ENCODE assay signal across 31 cellular contexts in genomic region chr16:64544859-64545258, GRCh38.
"Had no signal": no experiment of that assay in that cellular context is flagged by ENCODE, and none has a peak within 500 bp of the region (broad histone marks: within the 10 kb centered on the region; RNA-seq: fewer than 3 reads in every experiment).

No MANE protein-coding gene starts in this region.

- H3K27me3 ChIP-seq: adrenal gland, body of pancreas, brain microvascular endothelial cell, breast epithelium had no signal

- H3K27ac ChIP-seq: adrenal gland, body of pancreas, brain microvascular endothelial cell, breast epithelium, VCaP had no signal

- ATAC-seq: activated CD8-positive, alpha-beta T cell treated with anti-CD3 and anti-CD28 coated beads for 36 hours; activated naive CD4-positive, alpha-beta T cell treated with anti-CD3 and anti-CD28 coated beads, Interleukin-2, amount 50 U/mL, for 72 hours; activated T-cell treated with anti-CD3 and anti-CD28 coated beads, Interleukin-2, amount 50 U/mL, for 4 hours; activated T-cell treated with anti-CD3 and anti-CD28 coated beads, Interleukin-2, amount 50 U/mL, for 72 hours; activated T-helper 17 cell treated with anti-CD3 and anti-CD28 coated beads, Interleukin-2, amount 50 U/mL, for 72 hours; body of pancreas; T-helper 17 cell had no signal

- H3K36me3 ChIP-seq: adrenal gland, brain microvascular endothelial cell, breast epithelium had no signal

- H3K4me3 ChIP-seq: adrenal gland, body of pancreas, breast epithelium had no signal

- DNase-seq: activated B cell treated with CpG ODN at 0.5 μM for 24 hours; activated CD4-positive, alpha-beta memory T cell treated with anti-CD3 and anti-CD28 coated beads for 36 hours; activated CD4-positive, alpha-beta T cell treated with anti-CD3 and anti-CD28 coated beads for 4 hours; activated CD4-positive, alpha-beta T cell treated with anti-CD3 and anti-CD28 coated beads, Interleukin-2, amount 10 ng/mL, durations not matched to agents 24 days and 14 days; activated CD4-positive, alpha-beta T cell treated with anti-CD3 and anti-CD28 coated beads, Interleukin-2, amount 50 U/mL, for 1 hour; activated CD4-positive, alpha-beta T cell treated with anti-CD3 and anti-CD28 coated beads, Interleukin-2, amount 50 U/mL, for 4 hours; activated CD4-positive, CD25-positive, alpha-beta regulatory T cell treated with anti-CD3 and anti-CD28 coated beads, Interleukin-2, amount 50 U/mL, for 72 hours; activated CD8-positive, alpha-beta memory T cell treated with anti-CD3 and anti-CD28 coated beads, Interleukin-2, amount 50 U/mL, for 4 hours; activated CD8-positive, alpha-beta T cell treated with anti-CD3 and anti-CD28 coated beads for 36 hours; activated effector memory CD4-positive, alpha-beta T cell treated with anti-CD3 and anti-CD28 coated beads, Interleukin-2, amount 50 U/mL, for 16 hours; activated gamma-delta T cell treated with Interleukin-2 at 50 U/mL for 16 hours; activated naive CD4-positive, alpha-beta T cell; activated naive CD4-positive, alpha-beta T cell treated with anti-CD3 and anti-CD28 coated beads for 36 hours; activated naive CD4-positive, alpha-beta T cell treated with anti-CD3 and anti-CD28 coated beads, Interleukin-2, amount 50 U/mL, for 16 hours; activated naive CD8-positive, alpha-beta T cell treated with anti-CD3 and anti-CD28 coated beads for 36 hours; activated T-cell treated with anti-CD3 and anti-CD28 coated beads for 4 hours; activated T-cell treated with anti-CD3 and anti-CD28 coated beads, Interleukin-2, amount 50 U/mL, for 1 hour; activated T-cell treated with anti-CD3 and anti-CD28 coated beads, Interleukin-2, amount 50 U/mL, for 4 hours; activated T-cell treated with anti-CD3 and anti-CD28 coated beads, Interleukin-2, amount 50 U/mL, for 72 hours; adrenal gland; amniotic stem cell; aorta; body of pancreas; brain microvascular endothelial cell; central memory CD4-positive, alpha-beta T cell; T-helper 17 cell; T-helper 9 cell had no signal

- H3K4me1 ChIP-seq: adrenal gland, body of pancreas, breast epithelium had no signal

- H3K9me3 ChIP-seq: adrenal gland, body of pancreas, breast epithelium had no signal
